In the genomic region with DNA sequence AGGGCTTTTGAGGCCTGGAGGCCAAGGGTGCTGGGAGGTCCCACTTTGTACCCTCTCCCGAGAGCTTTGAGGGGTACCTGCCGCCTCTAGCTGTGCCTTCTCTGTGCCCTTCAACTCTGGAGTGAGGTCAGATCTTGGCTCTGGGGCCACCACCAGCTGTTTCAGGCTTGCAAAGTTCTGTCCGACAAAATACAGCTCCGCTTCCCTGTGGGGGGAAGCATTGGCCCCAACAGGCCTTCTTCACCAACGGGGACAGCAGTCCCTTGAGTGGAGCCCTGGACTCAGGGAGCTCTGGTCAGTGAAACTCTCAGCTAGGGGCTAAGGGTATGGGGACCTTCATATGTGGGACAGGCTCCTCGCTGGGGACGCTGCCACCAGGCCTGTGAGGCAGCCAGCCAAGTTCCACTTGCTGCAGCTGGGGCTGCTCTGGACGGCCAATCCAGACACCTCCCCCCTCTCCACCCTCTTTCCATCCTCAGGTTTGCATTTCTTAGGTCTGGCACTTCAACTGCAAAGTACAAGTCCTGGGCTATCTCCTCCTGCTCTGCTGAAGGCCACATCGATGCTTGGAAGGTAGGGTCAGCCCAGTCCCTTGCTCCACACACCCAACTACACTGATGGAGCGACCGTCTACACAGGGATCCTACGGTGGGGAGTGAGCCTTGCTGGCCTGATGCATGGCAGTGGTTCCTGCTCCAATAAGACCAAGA, we compare ENCODE assay signal across 14 cellular contexts. TPM values are rescaled to one million over a fixed set of nuclear protein-coding genes. Genes with fewer than 3 reads are reported as not detected.
DNase-seq lines count a peak whose midpoint lies in the region; ATAC-seq and FAIRE-seq lines count a peak whose summit lies in the region.
"Had no signal": no experiment of that assay in that cellular context is flagged by ENCODE, and none has a peak within 500 bp of the region (broad histone marks: within the 10 kb centered on the region; RNA-seq: fewer than 3 reads in every experiment).

No MANE protein-coding gene starts in this region.

- peak overlapping the region in 1 of 3 donors; percentile 33 for H3K9ac ChIP-seq in skeletal muscle tissue (ENCODE audit: low read depth in 1 of 3, low read length in 3 of 3)

- H3K36me3 ChIP-seq in H7 (replicated peaks; ENCODE audit: control insufficient read depth, insufficient read depth, low read length) (no peaks in the 10 kb centered on the region), SJSA1 (no peaks in the 10 kb centered on the region), skeletal muscle tissue (ENCODE audit: control insufficient read depth in 3 of 3, insufficient read depth in 3 of 3, low read length in 3 of 3) (no peaks in the 10 kb centered on the region)
- H3K36me3 ChIP-seq: ascending aorta, pancreas, upper lobe of right lung had no signal

- ATAC-seq in left ventricle myocardium superior, result peak; percentile 46
- no peak for ATAC-seq in GM21619 (IDR thresholded peaks at IDR 0.05; ENCODE audit: unreplicated experiment)
- ATAC-seq: upper lobe of right lung had no signal

- H3K4me3 ChIP-seq in H7 (ENCODE audit: insufficient read depth, low read depth, low read length) (no peak overlapping the region), SJSA1 (no peak overlapping the region), skeletal muscle tissue (ENCODE audit: low read length in 3 of 3) (peak overlapping the region in 1 of 3 donors; percentile 22)
- H3K4me3 ChIP-seq: ascending aorta, pancreas, upper lobe of right lung had no signal

- FAIRE-seq in GM19239 (lab: Jason Lieb, UNC), result no peak
- FAIRE-seq: pancreas had no signal

- peaks cover 31% of the 10 kb centered on the region for H3K4me1 ChIP-seq in SJSA1 (replicated peaks)
- H3K4me1 ChIP-seq in skeletal muscle tissue (ENCODE audit: control insufficient read depth in 3 of 3, insufficient read depth in 3 of 3, low read length in 3 of 3), result peaks cover 37 to 41% (median 38%) of the 10 kb centered on the region in 3 donors
- H3K4me1 ChIP-seq: pancreas had no signal

- 0 out of 2 replicates have a peak overlapping the region, but pooled peaks have one; percentile 1 for H3K27ac ChIP-seq in SJSA1
- H3K27ac ChIP-seq in skeletal muscle tissue (ENCODE audit: low read depth, low read length), result peak overlapping the region; percentile 78
- H3K27ac ChIP-seq: pancreas, upper lobe of right lung had no signal

- intact Hi-C loops in left ventricle myocardium superior (cut with micrococcal nuclease), result no loop called here

- H3K9me3 ChIP-seq in SJSA1 (replicated peaks) (peaks cover 5% of the 10 kb centered on the region), skeletal muscle tissue (ENCODE audit: control insufficient read depth in 3 of 3, low read length in 3 of 3) (no peaks in the 10 kb centered on the region)
- H3K9me3 ChIP-seq: ascending aorta, pancreas had no signal

- H3K27me3 ChIP-seq in H7 (ENCODE audit: control insufficient read depth, insufficient read depth, low read length) (no peaks in the 10 kb centered on the region), SJSA1 (replicated peaks) (no peaks in the 10 kb centered on the region), skeletal muscle tissue (ENCODE audit: control insufficient read depth in 3 of 3, insufficient read depth in 3 of 3, low read length in 3 of 3) (peaks cover 0 to 5% (median 4%) of the 10 kb centered on the region in 3 donors)
- H3K27me3 ChIP-seq: ascending aorta, pancreas had no signal

- DNase-seq in H7, result peak; percentile 33
- DNase-seq in SJSA1 (ENCODE audit: low read depth in 1 of 2, low spot score in 2 of 2), result no peak
- peak; percentile 76 for DNase-seq in left ventricle myocardium superior
- no peak for DNase-seq in NCI-H2171 treated with DMSO at 0.1 percent for 48 hours (lab: John Stamatoyannopoulos, UW)
- no peak for DNase-seq in HPDE6-E6E7 (ENCODE audit: extremely low spot score)
- no peak for DNase-seq in GM19239 (ENCODE audit: insufficient read length, low spot score)
- DNase-seq: activated CD4-positive, CD25-positive, alpha-beta regulatory T cell; dermis blood vessel endothelial cell; SW 1271; upper lobe of right lung had no signal

RNA-seq across cellular contexts. Expression of a gene that starts 46.8 kb away (rescaled TPM):
- total RNA-seq in H7 (2014; rRNA removed; shearing (Covaris generic)), result not detected in 2 replicates
- not detected in 2 replicates for total RNA-seq in SJSA1 (2014; rRNA removed; shearing (Covaris generic))
- total RNA-seq in left ventricle myocardium superior (0.37 TPM), skeletal muscle tissue (under 0.01 TPM)

Comparison
In these comparisons a context has a peak if more than half of its experiments do, and no peak if none do; other contexts are left out.
1. DNase-seq: peak in H7 (single experiment) and left ventricle myocardium superior (single experiment); none in SJSA1 (0 of 2), NCI-H2171 treated with DMSO at 0.1 percent for 48 hours (single experiment), HPDE6-E6E7 (single experiment) and GM19239 (single experiment).